8 cellular contexts compared by ENCODE assay signal in genomic region chr4:169621754-169622481, GRCh38. TPM values are rescaled to one million over a fixed set of nuclear protein-coding genes. Genes with fewer than 3 reads are reported as not detected.
DNase-seq lines count a peak whose midpoint lies in the region; ATAC-seq and TF ChIP-seq lines count a peak whose summit lies in the region.

No MANE protein-coding gene starts in this region.

- no peak overlapping the region for H2AFZ ChIP-seq in KMS-11 (ENCODE audit: low read depth)

- no peak for TF ChIP-seq CTCF in KMS-11 (conservative IDR thresholded peaks at IDR 0.05; ENCODE audit: low read depth, low read length)
- no peak for TF ChIP-seq CTCF in activated B cell treated with CpG ODN at 0.5 μM for 24 hours (IDR thresholded peaks at IDR 0.05)
- no peak for TF ChIP-seq CTCF in foreskin fibroblast (IDR thresholded peaks at IDR 0.05; ENCODE audit: low read depth, low read length)

- peak overlapping the region; percentile 76 for H3K4me3 Mint-ChIP-seq in activated B cell treated with CpG ODN at 0.5 μM for 24 hours

- H3K9ac ChIP-seq in KMS-11: peak overlapping the region; percentile 88

- intact Hi-C loops in activated B cell treated with CpG ODN at 0.5 μM for 24 hours (cut with micrococcal nuclease): loop anchor here (2.0 kb wide), 1 partner anchor 411 kb away; no protein-coding TSS in a partner anchor

- POLR2A ChIA-PET in activated B cell treated with CpG ODN at 0.5 μM for 24 hours (lab: Charles Lee): interaction anchor here (0.9 to 3.1 kb wide), 2 partner anchors 10 to 612 kb away, joined by 5 to 29 read pairs; partner anchors contain the start of genes CBR4 and NEK1

- H3K27me3 ChIP-seq in KMS-11 (ENCODE audit: insufficient read depth, low read depth): no peaks in the 10 kb centered on the region

- H3K27ac ChIP-seq in KMS-11: peak overlapping the region; percentile 93
- H3K27ac ChIP-seq in skin epidermis: peak overlapping the region in 17 of 21 experiments; percentile 13 to 96 (median 91)

- H3K36me3 Mint-ChIP-seq in activated B cell treated with CpG ODN at 0.5 μM for 24 hours (ENCODE audit: low read depth): peaks cover 25% of the 10 kb centered on the region

- no peaks in the 10 kb centered on the region for H3K9me3 Mint-ChIP-seq in activated B cell treated with CpG ODN at 0.5 μM for 24 hours

- H3K79me2 ChIP-seq in KMS-11 (ENCODE audit: insufficient read depth, low read depth): peaks cover 58% of the 10 kb centered on the region

- H4K20me1 ChIP-seq in KMS-11 (ENCODE audit: insufficient read depth): no peaks in the 10 kb centered on the region

- H3K4me3 ChIP-seq in KMS-11 (IDR thresholded peaks at IDR 0.05; ENCODE audit: insufficient read depth, low read depth, low read length) (no peak overlapping the region), foreskin fibroblast (ENCODE audit: low read depth in 1 of 2, low read length in 2 of 2) (peak overlapping the region; percentile 89 to 95), skin epidermis (peak overlapping the region; percentile 54 to 76 (median 63))

- H3K4me2 ChIP-seq in KMS-11: peak overlapping the region; percentile 76

- ATAC-seq in activated B cell treated with CpG ODN at 0.5 μM for 24 hours (ENCODE audit: low read depth) (no peak), GM21723 (IDR thresholded peaks at IDR 0.05; ENCODE audit: unreplicated experiment) (no peak), HG03159 (IDR thresholded peaks at IDR 0.05; ENCODE audit: unreplicated experiment) (no peak)

- H3K4me1 ChIP-seq in KMS-11 (ENCODE audit: low read depth, poor library complexity, severe bottlenecking): peaks cover 25% of the 10 kb centered on the region

- H3K27ac Mint-ChIP-seq in activated B cell treated with CpG ODN at 0.5 μM for 24 hours: peak overlapping the region; percentile 65

- DNase-seq in activated CD4-positive, alpha-beta T cell treated with anti-CD3 and anti-CD28 coated beads for 4 hours: peak; percentile 27 to 31
- DNase-seq in activated CD4-positive, alpha-beta T cell treated with anti-CD3 and anti-CD28 coated beads for 1 hour: no peak
- no peak for DNase-seq in activated B cell treated with CpG ODN at 0.5 μM for 24 hours
- DNase-seq in foreskin fibroblast: peak; percentile 47 to 52

- H3K4me1 Mint-ChIP-seq in activated B cell treated with CpG ODN at 0.5 μM for 24 hours: peaks cover 48% of the 10 kb centered on the region

- CTCF ChIA-PET in activated B cell treated with CpG ODN at 0.5 μM for 24 hours (lab: Charles Lee): interaction anchor here (2.3 to 3.4 kb wide), 2 partner anchors 9 to 38 kb away, joined by 8 to 22 read pairs; partner anchors contain the start of gene NEK1

- H3K27me3 Mint-ChIP-seq in activated B cell treated with CpG ODN at 0.5 μM for 24 hours: no peaks in the 10 kb centered on the region

- no peaks in the 10 kb centered on the region for H3K36me3 ChIP-seq in KMS-11 (ENCODE audit: insufficient read depth)

RNA-seq across cellular contexts. Expression of gene CLCN3, which starts 1.5 kb away (rescaled TPM):
- 23.0 and 28.6 TPM in 2 replicates for total RNA-seq in activated B cell treated with CpG ODN at 0.5 μM for 24 hours

RNA-seq across cellular contexts. Expression of gene NEK1, which starts 9.5 kb away (rescaled TPM):
- total RNA-seq in activated B cell treated with CpG ODN at 0.5 μM for 24 hours: 11.3 and 14.3 TPM in 2 replicates

Comparison
In these comparisons a context has a peak if more than half of its experiments do, and no peak if none do; other contexts are left out.
1. DNase-seq: peak in activated CD4-positive, alpha-beta T cell treated with anti-CD3 and anti-CD28 coated beads for 4 hours (2 of 2) and foreskin fibroblast (2 of 2); none in activated CD4-positive, alpha-beta T cell treated with anti-CD3 and anti-CD28 coated beads for 1 hour (single experiment) and activated B cell treated with CpG ODN at 0.5 μM for 24 hours (single experiment).